ENCODE assay signal across 9 cellular contexts in genomic region chr11:18721576-18722292, GRCh38. TPM values are rescaled to one million over a fixed set of nuclear protein-coding genes. Genes with fewer than 3 reads are reported as not detected.
DNase-seq lines count a peak whose midpoint lies in the region; ATAC-seq and TF ChIP-seq lines count a peak whose summit lies in the region.
"Had no signal": no experiment of that assay in that cellular context is flagged by ENCODE, and none has a peak within 500 bp of the region (broad histone marks: within the 10 kb centered on the region; RNA-seq: fewer than 3 reads in every experiment).

No MANE protein-coding gene starts in this region.

- no peak for TF ChIP-seq POLR2A in erythroblast (IDR thresholded peaks at IDR 0.05; ENCODE audit: low read length)

- H3K4me1 Mint-ChIP-seq in naive thymus-derived CD4-positive, alpha-beta T cell, result peaks cover 8 to 15% (median 9%) of the 10 kb centered on the region in 7 donors

- peak; percentile 73 for ATAC-seq in GM18498 (IDR thresholded peaks at IDR 0.05; ENCODE audit: unreplicated experiment)
- peak; percentile 71 for ATAC-seq in HG02885 (IDR thresholded peaks at IDR 0.05; ENCODE audit: poor library complexity, unreplicated experiment)
- peak; percentile 61 for ATAC-seq in naive thymus-derived CD4-positive, alpha-beta T cell

- H3K36me3 ChIP-seq in naive thymus-derived CD4-positive, alpha-beta T cell (ENCODE audit: control insufficient read depth in 2 of 3, insufficient read depth in 3 of 3, low read length in 3 of 3), result peaks cover 0 to 3% (median 0%) of the 10 kb centered on the region in 3 experiments
- no peaks in the 10 kb centered on the region for H3K36me3 ChIP-seq in urinary bladder (ENCODE audit: insufficient read depth)

- H3K27ac ChIP-seq in naive thymus-derived CD4-positive, alpha-beta T cell (ENCODE audit: low read depth, low read length), result peak overlapping the region; percentile 46
- peak overlapping the region; percentile 28 for H3K27ac ChIP-seq in urinary bladder (ENCODE audit: low read depth)

- peaks cover 0 to 5% of the 10 kb centered on the region in 2 donors for H3K4me1 ChIP-seq in naive thymus-derived CD4-positive, alpha-beta T cell (ENCODE audit: control insufficient read depth in 2 of 2, insufficient read depth in 2 of 2, low read length in 2 of 2)
- no peaks in the 10 kb centered on the region for H3K4me1 ChIP-seq in urinary bladder (ENCODE audit: insufficient read depth)

- H3K4me3 ChIP-seq in naive thymus-derived CD4-positive, alpha-beta T cell (ENCODE audit: low read length), result peak overlapping the region; percentile 72
- H3K4me3 ChIP-seq in urinary bladder (ENCODE audit: low read depth, low read length), result peak overlapping the region; percentile 42

- peak overlapping the region in 6 of 9 donors; percentile 39 to 89 (median 76) for H3K27ac Mint-ChIP-seq in naive thymus-derived CD4-positive, alpha-beta T cell

- no peaks in the 10 kb centered on the region for H3K27me3 ChIP-seq in naive thymus-derived CD4-positive, alpha-beta T cell (ENCODE audit: control insufficient read depth in 2 of 2, insufficient read depth in 2 of 2, low read length in 2 of 2)

- no peaks in the 10 kb centered on the region for H3K9me3 Mint-ChIP-seq in naive thymus-derived CD4-positive, alpha-beta T cell

- POLR2A ChIA-PET in naive thymus-derived CD4-positive, alpha-beta T cell (lab: Charles Lee), result interaction anchor here (0.6 to 1.9 kb wide), 14 partner anchors 9 to 908 kb away, joined by 3 to 10 read pairs (median 4); partner anchors contain the start of genes SPTY2D1, TMEM86A and TSG101

- CTCF ChIA-PET in naive thymus-derived CD4-positive, alpha-beta T cell (lab: Charles Lee), result interaction anchor here (0.6 to 2.2 kb wide), 17 partner anchors 8 to 401 kb away, joined by 3 to 21 read pairs (median 4); partner anchors contain the start of genes SPTY2D1 and TMEM86A

- H3K4me3 Mint-ChIP-seq in naive thymus-derived CD4-positive, alpha-beta T cell, result peak overlapping the region; percentile 82 to 97 (median 92)

- no peaks in the 10 kb centered on the region for H3K36me3 Mint-ChIP-seq in naive thymus-derived CD4-positive, alpha-beta T cell

- H3K9me3 ChIP-seq in naive thymus-derived CD4-positive, alpha-beta T cell (ENCODE audit: control insufficient read depth in 2 of 3, low read length in 3 of 3), result no peaks in the 10 kb centered on the region

- intact Hi-C loops in naive thymus-derived CD4-positive, alpha-beta T cell (cut with micrococcal nuclease), result loop anchor here (1.0 to 5.0 kb wide), 12 partner anchors 15 to 709 kb away; partner anchors contain the start of genes SPTY2D1 (in 2 of the 2), TMEM86A (in 2 of the 2), TSG101 (in 2 of the 2) and UEVLD (in 2 of the 2)

- peaks cover 0 to 34% (median 0%) of the 10 kb centered on the region in 5 donors for H3K27me3 Mint-ChIP-seq in naive thymus-derived CD4-positive, alpha-beta T cell

- DNase-seq in AG08395 (ENCODE audit: low spot score) (peak; percentile 66), NCI-H510A treated with DMSO at 0.1 percent for 48 hours (lab: John Stamatoyannopoulos, UW) (peak; percentile 61), erythroblast (lab: John Stamatoyannopoulos, UW) (peak; percentile 24 to 39)
- DNase-seq in activated CD8-positive, alpha-beta memory T cell treated with anti-CD3 and anti-CD28 coated beads, Interleukin-2, amount 50 U/mL, for 48 hours, result peak; percentile 71
- peak; percentile 15 to 51 (median 37) for DNase-seq in naive thymus-derived CD4-positive, alpha-beta T cell

- 4% methylated on average over 35 of the region's 35 CpGs for WGBS in urinary bladder

RNA-seq across cellular contexts. Expression of gene IGSF22, which starts 4.3 kb away (rescaled TPM):
- 1 to 10 TPM; 1.5 to 5.8 (median 4.5) TPM for total RNA-seq in naive thymus-derived CD4-positive, alpha-beta T cell
- polyA plus RNA-seq in naive thymus-derived CD4-positive, alpha-beta T cell, result 1 to 10 TPM; 2.0 to 2.6 TPM
- 0.21 TPM for total RNA-seq in urinary bladder
- 0.32 TPM for polyA plus RNA-seq in urinary bladder
- total RNA-seq: NCI-H460 had no signal

RNA-seq across cellular contexts. Expression of gene TMEM86A, which starts 23.2 kb away (rescaled TPM):
- 1 to 10 TPM in 4 of 5 experiments, under 1 TPM in 1; 0.53 to 6.5 (median 5.5) TPM for total RNA-seq in naive thymus-derived CD4-positive, alpha-beta T cell
- 1 to 10 TPM in 1 of 2 donors, under 1 TPM in 1; 0.69 to 1.3 TPM for polyA plus RNA-seq in naive thymus-derived CD4-positive, alpha-beta T cell
- 2.7 TPM for total RNA-seq in urinary bladder
- polyA plus RNA-seq in urinary bladder, result 4.5 TPM
- total RNA-seq: NCI-H460 had no signal

Comparison
In these comparisons a context has a peak if more than half of its experiments do, and no peak if none do; other contexts are left out.
1. Peak in every context shown above with its lines: DNase-seq, ATAC-seq, H3K4me3 ChIP-seq and H3K27ac ChIP-seq.